8 cellular contexts compared by ENCODE assay signal in genomic region chr19:9140159-9140874, GRCh38. TPM values are rescaled to one million over a fixed set of nuclear protein-coding genes. Genes with fewer than 3 reads are reported as not detected.
A peak's percentile ranks its signal among the peaks of the same experiment; 100 is the strongest.
DNase-seq lines count a peak whose midpoint lies in the region; ATAC-seq and TF ChIP-seq lines count a peak whose summit lies in the region.

ZNF317 (plus strand) TSS chr19:9140397; CDS start chr19:9156017, 15,620 bp downstream.

- TF ChIP-seq EP300 in SK-N-SH (IDR thresholded peaks at IDR 0.05; ENCODE audit: borderline replicate concordance in 1 of 2, low read depth in 1 of 2, low read length in 1 of 2), result no peak

- peaks cover 19% of the 10 kb centered on the region for H3F3A ChIP-seq in SK-N-SH (replicated peaks; ENCODE audit: insufficient read depth)

- H3K27me3 Mint-ChIP-seq in HFFc6 (ENCODE audit: insufficient read depth), result no peaks in the 10 kb centered on the region; the same call in 1 of the 2 replicates

- CTCF ChIA-PET in SK-N-SH (lab: Yijun Ruan, JAX), result interaction anchor here (1.0 kb wide), 1 partner anchor 19 kb away, joined by 3 read pairs; no protein-coding TSS in a partner anchor

- peak within 1 kb of the TSS; percentile 94 for H3K27ac Mint-ChIP-seq in HFFc6
- peak within 1 kb of the TSS; percentile 95 for H3K27ac Mint-ChIP-seq in activated naive CD4-positive, alpha-beta T cell treated with anti-CD3 and anti-CD28 coated beads, Interleukin-2, amount 50 U/mL, for 72 hours

- ATAC-seq in activated naive CD4-positive, alpha-beta T cell treated with anti-CD3 and anti-CD28 coated beads, Interleukin-2, amount 50 U/mL, for 72 hours, result peak; percentile 95 to 96

- TF ChIP-seq CTCF in HFFc6 (IDR thresholded peaks at IDR 0.05) (no peak), SK-N-SH (IDR thresholded peaks at IDR 0.05) (no peak)

- peak within 1 kb of the TSS; percentile 99 for H2AFZ ChIP-seq in SK-N-SH (ENCODE audit: low read depth)

- TF ChIP-seq RAD21 in SK-N-SH (IDR thresholded peaks at IDR 0.05; ENCODE audit: low read length), result no peak

- DNase-seq in GM03348 (ENCODE audit: low spot score) (peak; percentile 91), HFFc6 (peak; percentile 87), NCI-H1048 (lab: John Stamatoyannopoulos, UW) (peak; percentile 84), SK-N-SH (peak; percentile 83), glomerular endothelial cell (ENCODE audit: extremely low read depth, low read depth, low spot score) (peak; percentile 62), occipital lobe (lab: John Stamatoyannopoulos, UW) (peak; percentile 83)
- peak; percentile 83 to 88 for DNase-seq in activated naive CD4-positive, alpha-beta T cell treated with anti-CD3 and anti-CD28 coated beads, Interleukin-2, amount 50 U/mL, for 72 hours (ENCODE audit: low spot score in 2 of 2)

- H3K4me1 ChIP-seq in SK-N-SH (ENCODE audit: control insufficient read depth in 1 of 2, insufficient read depth in 2 of 2, low read depth in 1 of 2, low read length in 1 of 2), result no peaks in the 10 kb centered on the region; a peak in 2 of 4 replicates

- peak within 1 kb of the TSS; percentile 95 for H3K4me3 Mint-ChIP-seq in HFFc6

- peak within 1 kb of the TSS; percentile 97 for H3K9ac ChIP-seq in SK-N-SH

- peak within 1 kb of the TSS; percentile 66 to 75 for H3K27ac ChIP-seq in SK-N-SH (ENCODE audit: low read depth in 2 of 2, low read length in 1 of 2)
- peak within 1 kb of the TSS; percentile 82 for H3K27ac ChIP-seq in temporal lobe (ENCODE audit: low read depth, low read length)

- POLR2A ChIA-PET in SK-N-SH (lab: Yijun Ruan, JAX), result no interaction called here

- H3K79me2 ChIP-seq in SK-N-SH (ENCODE audit: insufficient read depth), result peaks cover 51% of the 10 kb centered on the region

- 2% methylated on average over 32 of the region's 43 CpGs for WGBS in SK-N-SH (ENCODE audit: low lambda C conversion rate)

- H3K27me3 ChIP-seq in SK-N-SH (ENCODE audit: insufficient read depth), result peaks cover 2% of the 10 kb centered on the region; the same call in 1 of the 2 replicates

- H3K4me3 ChIP-seq in SK-N-SH (ENCODE audit: low read depth in 2 of 2, low read length in 1 of 2), result peak within 1 kb of the TSS; percentile 84 to 94

- peaks cover 29% of the 10 kb centered on the region for H3K9me3 ChIP-seq in SK-N-SH

- peak within 1 kb of the TSS; percentile 72 for H3K4me2 ChIP-seq in SK-N-SH

- peaks cover 0 to 33% of the 10 kb centered on the region in 2 experiments for H3K36me3 ChIP-seq in SK-N-SH (replicated peaks in 1 of 2; ENCODE audit: control insufficient read depth in 1 of 2, insufficient read depth in 2 of 2, low read length in 1 of 2)

- H4K20me1 ChIP-seq in SK-N-SH (ENCODE audit: insufficient read depth), result peaks cover 6% of the 10 kb centered on the region; the same call in 1 of the 2 replicates

- peaks cover 27% of the 10 kb centered on the region for H3K4me1 Mint-ChIP-seq in HFFc6 (ENCODE audit: low read depth)

- peaks cover 29% of the 10 kb centered on the region for H3K9me3 Mint-ChIP-seq in HFFc6
- H3K9me3 Mint-ChIP-seq in activated naive CD4-positive, alpha-beta T cell treated with anti-CD3 and anti-CD28 coated beads, Interleukin-2, amount 50 U/mL, for 72 hours, result peaks cover 5 to 9% of the 10 kb centered on the region in 2 donors

- no peaks in the 10 kb centered on the region for H3K9me2 ChIP-seq in SK-N-SH

- peaks cover 42% of the 10 kb centered on the region for H3K36me3 Mint-ChIP-seq in HFFc6 (ENCODE audit: low read depth)
- peaks cover 16 to 41% of the 10 kb centered on the region in 2 donors for H3K36me3 Mint-ChIP-seq in activated naive CD4-positive, alpha-beta T cell treated with anti-CD3 and anti-CD28 coated beads, Interleukin-2, amount 50 U/mL, for 72 hours

TF ChIP-seq in SK-N-SH, 30 proteins besides CTCF, POLR2A, EP300 and RAD21 (continues in another document):
- TF ChIP-seq GATA2 (CRISPR knock-in tag; IDR thresholded peaks at IDR 0.05) (no peak), REST (IDR thresholded peaks at IDR 0.05; ENCODE audit: low read depth, low read length) (no peak; the same call in 1 of the 2 replicates), YY1 (IDR thresholded peaks at IDR 0.05; ENCODE audit: low read depth) (peak; percentile 95), TAF1 (IDR thresholded peaks at IDR 0.05; ENCODE audit: borderline replicate concordance, low read depth, low read length) (peak; percentile 91), EZH2phosphoT487 (IDR thresholded peaks at IDR 0.05; ENCODE audit: borderline replicate concordance, low read depth) (no peak), SIN3A (IDR thresholded peaks at IDR 0.05; ENCODE audit: borderline replicate concordance, low read depth, low read length) (peak; percentile 55; the same call in 1 of the 2 replicates), ELF1 (IDR thresholded peaks at IDR 0.05) (peak; percentile 100), POLR2AphosphoS5 (IDR thresholded peaks at IDR 0.05; ENCODE audit: low read depth, low read length) (peak; percentile 93), GABPA (IDR thresholded peaks at IDR 0.05; ENCODE audit: low read depth) (peak; percentile 79), MAX (IDR thresholded peaks at IDR 0.05; ENCODE audit: low read depth) (peak; percentile 85), RFX5 (IDR thresholded peaks at IDR 0.05; ENCODE audit: low read length) (no peak), USF1 (IDR thresholded peaks at IDR 0.05; ENCODE audit: borderline replicate concordance, low read depth) (no peak; the same call in 1 of the 2 replicates)
- TF ChIP-seq, protein P1, sequence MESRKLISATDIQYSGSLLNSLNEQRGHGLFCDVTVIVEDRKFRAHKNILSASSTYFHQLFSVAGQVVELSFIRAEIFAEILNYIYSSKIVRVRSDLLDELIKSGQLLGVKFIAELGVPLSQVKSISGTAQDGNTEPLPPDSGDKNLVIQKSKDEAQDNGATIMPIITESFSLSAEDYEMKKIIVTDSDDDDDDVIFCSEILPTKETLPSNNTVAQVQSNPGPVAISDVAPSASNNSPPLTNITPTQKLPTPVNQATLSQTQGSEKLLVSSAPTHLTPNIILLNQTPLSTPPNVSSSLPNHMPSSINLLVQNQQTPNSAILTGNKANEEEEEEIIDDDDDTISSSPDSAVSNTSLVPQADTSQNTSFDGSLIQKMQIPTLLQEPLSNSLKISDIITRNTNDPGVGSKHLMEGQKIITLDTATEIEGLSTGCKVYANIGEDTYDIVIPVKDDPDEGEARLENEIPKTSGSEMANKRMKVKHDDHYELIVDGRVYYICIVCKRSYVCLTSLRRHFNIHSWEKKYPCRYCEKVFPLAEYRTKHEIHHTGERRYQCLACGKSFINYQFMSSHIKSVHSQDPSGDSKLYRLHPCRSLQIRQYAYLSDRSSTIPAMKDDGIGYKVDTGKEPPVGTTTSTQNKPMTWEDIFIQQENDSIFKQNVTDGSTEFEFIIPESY (IDR thresholded peaks at IDR 0.05; ENCODE audit: borderline replicate concordance, low read depth), result peak; percentile 99
- TF ChIP-seq, protein P2, sequence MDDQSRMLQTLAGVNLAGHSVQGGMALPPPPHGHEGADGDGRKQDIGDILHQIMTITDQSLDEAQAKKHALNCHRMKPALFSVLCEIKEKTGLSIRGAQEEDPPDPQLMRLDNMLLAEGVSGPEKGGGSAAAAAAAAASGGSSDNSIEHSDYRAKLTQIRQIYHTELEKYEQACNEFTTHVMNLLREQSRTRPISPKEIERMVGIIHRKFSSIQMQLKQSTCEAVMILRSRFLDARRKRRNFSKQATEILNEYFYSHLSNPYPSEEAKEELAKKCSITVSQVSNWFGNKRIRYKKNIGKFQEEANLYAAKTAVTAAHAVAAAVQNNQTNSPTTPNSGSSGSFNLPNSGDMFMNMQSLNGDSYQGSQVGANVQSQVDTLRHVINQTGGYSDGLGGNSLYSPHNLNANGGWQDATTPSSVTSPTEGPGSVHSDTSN (IDR thresholded peaks at IDR 0.05), result peak; percentile 15; the same call in 1 of the 2 replicates

RNA-seq across cellular contexts. Expression of gene ZNF317, which starts in this region (rescaled TPM):
- total RNA-seq in HFFc6 (2021; fragmentation: NEBNext Ultra II Directional; extraction: Animal tissue kit (Norgen Biotek cat#: 25700)), result 10 to 100 TPM; 17.1 to 21.8 (median 20.5) TPM
- 13.2 and 16.0 TPM in 2 replicates for polyA plus RNA-seq in SK-N-SH (2012; rRNA removed)
- 12.5 TPM in 2 replicates for polyA plus RNA-seq in SK-N-SH (2012; cell fraction: cytosol; rRNA removed)
- polyA plus RNA-seq in SK-N-SH (2012; cell fraction: nucleus; rRNA removed), result 27.9 and 32.0 TPM in 2 replicates
- total RNA-seq in activated naive CD4-positive, alpha-beta T cell treated with anti-CD3 and anti-CD28 coated beads, Interleukin-2, amount 50 U/mL, for 72 hours, result 10 to 100 TPM; 45.7 to 50.4 TPM
- total RNA-seq in glomerular endothelial cell (14.5 and 22.5 TPM in 2 replicates), occipital lobe (18.7 TPM), temporal lobe (15.7 TPM)

Comparison
In these comparisons a context has a peak if more than half of its experiments do, and no peak if none do; other contexts are left out.
1. Peak in every context shown above with its lines: DNase-seq, ATAC-seq, H3K4me3 ChIP-seq and H3K27ac ChIP-seq.